20 cellular contexts compared by ENCODE assay signal in genomic region chr1:228219962-228220780, GRCh38.
"Had no signal": no experiment of that assay in that cellular context is flagged by ENCODE, and none has a peak within 500 bp of the region (broad histone marks: within the 10 kb centered on the region; RNA-seq: fewer than 3 reads in every experiment).

No MANE protein-coding gene starts in this region.

- H3K27me3 ChIP-seq: breast epithelium, SJSA1 had no signal

- H3K9me3 ChIP-seq: SJSA1 had no signal

- H3K27ac ChIP-seq: breast epithelium, SJSA1 had no signal

- H3K4me3 ChIP-seq: breast epithelium, K562, SJSA1 had no signal

- H3K36me3 ChIP-seq: breast epithelium, SJSA1 had no signal

- ATAC-seq: activated CD4-positive, CD25-positive, alpha-beta regulatory T cell treated with anti-CD3 and anti-CD28 coated beads, Interleukin-2, amount 50 U/mL, for 24 hours; K562; PC-3; SK-N-SH treated with all-trans-retinoic acid at 6 μM for 48 hours had no signal

- H3K4me1 ChIP-seq: breast epithelium, SJSA1 had no signal

- DNase-seq: activated CD4-positive, alpha-beta T cell treated with anti-CD3 and anti-CD28 coated beads for 4 hours; activated CD4-positive, alpha-beta T cell treated with anti-CD3 and anti-CD28 coated beads, Interleukin-2, amount 50 U/mL, for 48 hours; activated CD8-positive, alpha-beta memory T cell treated with anti-CD3 and anti-CD28 coated beads, Interleukin-2, amount 50 U/mL, for 48 hours; activated T-cell treated with anti-CD3 and anti-CD28 coated beads, Interleukin-2, amount 50 U/mL, for 1 hour; Karpas-422; MM.1S; NCI-H1105 treated with DMSO at 0.1 percent for 48 hours; NCI-H1436 treated with DMSO at 0.1 percent for 48 hours; NCI-H187; NCI-H2081; NCI-H510A treated with DMSO at 0.1 percent for 48 hours; NCI-H69; PC-3; SHP77; SW 1271 had no signal
